In the genomic region with DNA sequence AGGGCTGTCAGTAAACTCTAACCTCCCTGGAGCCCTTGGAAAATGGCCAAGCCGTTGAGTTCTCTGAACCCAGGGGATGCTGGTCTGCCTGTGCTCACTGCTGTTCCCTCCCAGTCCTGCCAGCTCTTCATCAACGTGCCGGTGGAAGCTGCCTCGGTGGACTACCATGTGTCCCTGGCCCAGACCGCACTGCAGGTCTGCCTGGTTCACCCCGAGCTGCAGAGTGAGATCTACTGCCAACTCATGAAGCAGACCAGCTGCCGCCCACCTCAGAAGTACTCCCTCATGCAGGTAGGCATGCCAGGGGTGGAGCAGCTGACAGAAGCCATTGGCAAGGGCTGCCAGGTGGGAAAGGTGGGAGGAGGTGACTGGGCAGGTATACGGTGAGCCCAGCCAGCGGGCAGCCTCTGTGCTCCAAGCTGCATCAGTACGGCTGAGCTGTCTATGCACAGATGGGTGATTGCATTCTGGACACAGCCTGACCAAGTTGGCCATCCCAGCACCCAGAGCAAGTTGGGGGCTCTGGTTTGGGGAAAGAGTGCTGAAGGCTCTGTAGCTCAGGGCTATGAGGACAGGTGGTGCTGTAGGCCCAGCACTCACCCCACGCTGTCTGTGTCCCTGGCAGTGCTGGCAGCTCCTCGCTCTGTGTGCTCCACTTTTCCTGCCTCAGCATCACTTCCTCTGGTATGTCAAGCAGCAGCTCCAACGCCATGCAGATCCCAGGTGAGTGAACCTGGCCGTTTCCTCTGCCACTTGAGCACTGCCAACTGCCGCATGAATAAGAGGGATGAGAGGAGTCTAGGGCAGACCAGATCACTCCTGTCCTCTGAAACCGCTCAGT, we compare ENCODE assay signal across 11 cellular contexts.
"Had no signal": no experiment of that assay in that cellular context is flagged by ENCODE, and none has a peak within 500 bp of the region (broad histone marks: within the 10 kb centered on the region; RNA-seq: fewer than 3 reads in every experiment).

No MANE protein-coding gene starts in this region.

- H3K27ac Mint-ChIP-seq: type B pancreatic cell had no signal

- H3K27me3 Mint-ChIP-seq: type B pancreatic cell had no signal

- H3K9me3 Mint-ChIP-seq: type B pancreatic cell had no signal

- ATAC-seq: activated CD4-positive, CD25-positive, alpha-beta regulatory T cell treated with anti-CD3 and anti-CD28 coated beads, Interleukin-2, amount 50 U/mL, for 24 hours had no signal

- FAIRE-seq: bronchial epithelial cell, islet of Langerhans had no signal

- DNase-seq: activated gamma-delta T cell treated with Interleukin-2 at 50 U/mL for 16 hours; activated T-cell treated with anti-CD3 and anti-CD28 coated beads, Interleukin-2, amount 50 U/mL, for 1 hour; colonic mucosa; effector CD4-positive, alpha-beta T cell; foreskin melanocyte; left ventricle myocardium inferior; mesendoderm had no signal

- H3K4me3 Mint-ChIP-seq: type B pancreatic cell had no signal
